In genomic region chr20:8512003-8512402, GRCh38 we compare ENCODE assay signal across 8 cellular contexts.
"Had no signal": no experiment of that assay in that cellular context is flagged by ENCODE, and none has a peak within 500 bp of the region (broad histone marks: within the 10 kb centered on the region; RNA-seq: fewer than 3 reads in every experiment).

No MANE protein-coding gene starts in this region.

- H2AFZ ChIP-seq: GM23338 had no signal

- ATAC-seq: GM23338, HCT116 had no signal

- H3K4me1 ChIP-seq: HAP-1 had no signal

- H3K36me3 ChIP-seq: HAP-1 had no signal

- H3K27ac ChIP-seq: HL-60 had no signal

- DNase-seq: H7, HFFc6, KG1 had no signal

- H3K9me3 Mint-ChIP-seq: GM23338, IgD-negative memory B cell had no signal

- H3K4me3 Mint-ChIP-seq: GM23338, HFFc6, IgD-negative memory B cell had no signal

- H3K27ac Mint-ChIP-seq: GM23338, HFFc6, IgD-negative memory B cell had no signal

- H3K4me1 Mint-ChIP-seq: GM23338 had no signal

- H3K36me3 Mint-ChIP-seq: IgD-negative memory B cell had no signal

- H3K4me3 ChIP-seq: GM23338, HAP-1 had no signal

- H3K9me3 ChIP-seq: HAP-1 had no signal

- H3K4me2 ChIP-seq: GM23338 had no signal
